Comparison of ENCODE assay signal across 16 cellular contexts in the genomic region with DNA sequence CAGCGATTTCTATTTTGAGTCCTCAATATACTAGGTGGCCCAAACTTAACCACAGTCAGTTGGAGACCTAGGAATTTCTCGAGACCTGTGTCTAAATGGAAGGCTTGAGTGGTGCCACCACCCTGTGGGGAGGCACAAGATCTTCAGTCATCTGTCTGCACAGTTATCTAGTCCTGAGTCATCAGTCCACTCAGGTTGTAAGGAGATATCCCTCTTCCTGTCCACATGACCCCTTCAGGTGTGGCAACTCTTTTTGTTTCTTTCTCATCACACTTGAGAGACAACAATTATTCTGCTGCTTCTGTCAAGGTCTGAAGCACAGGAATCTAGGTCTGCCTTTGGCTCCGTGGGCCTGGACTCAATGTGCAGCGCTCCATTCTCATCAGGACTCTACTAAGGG.
"Had no signal": no experiment of that assay in that cellular context is flagged by ENCODE, and none has a peak within 500 bp of the region (broad histone marks: within the 10 kb centered on the region; RNA-seq: fewer than 3 reads in every experiment).

No MANE protein-coding gene starts in this region.

- H3K27me3 Mint-ChIP-seq: activated CD4-positive, alpha-beta memory T cell treated with anti-CD3 and anti-CD28 coated beads, Interleukin-2, amount 10 ng/mL, durations not matched to agents 7 days and 5 days had no signal

- H3K4me1 Mint-ChIP-seq: activated CD4-positive, alpha-beta memory T cell treated with anti-CD3 and anti-CD28 coated beads, Interleukin-2, amount 10 ng/mL, durations not matched to agents 7 days and 5 days; activated naive CD8-positive, alpha-beta T cell treated with anti-CD3 and anti-CD28 coated beads, Interleukin-2, amount 10 ng/mL, durations not matched to agents 7 days and 5 days; naive thymus-derived CD8-positive, alpha-beta T cell had no signal

- H3K4me3 Mint-ChIP-seq: activated CD4-positive, alpha-beta memory T cell treated with anti-CD3 and anti-CD28 coated beads, Interleukin-2, amount 10 ng/mL, durations not matched to agents 7 days and 5 days; activated naive CD8-positive, alpha-beta T cell treated with anti-CD3 and anti-CD28 coated beads, Interleukin-2, amount 10 ng/mL, durations not matched to agents 7 days and 5 days; activated T-cell treated with anti-CD3 and anti-CD28 coated beads, Interleukin-2, amount 50 U/mL, for 72 hours; naive thymus-derived CD8-positive, alpha-beta T cell had no signal

- H3K36me3 Mint-ChIP-seq: activated naive CD8-positive, alpha-beta T cell treated with anti-CD3 and anti-CD28 coated beads, Interleukin-2, amount 10 ng/mL, durations not matched to agents 7 days and 5 days; naive thymus-derived CD8-positive, alpha-beta T cell had no signal

- H3K27ac Mint-ChIP-seq: activated CD4-positive, alpha-beta memory T cell treated with anti-CD3 and anti-CD28 coated beads, Interleukin-2, amount 10 ng/mL, durations not matched to agents 7 days and 5 days; activated naive CD8-positive, alpha-beta T cell treated with anti-CD3 and anti-CD28 coated beads, Interleukin-2, amount 10 ng/mL, durations not matched to agents 7 days and 5 days; activated T-cell treated with anti-CD3 and anti-CD28 coated beads, Interleukin-2, amount 50 U/mL, for 72 hours; naive thymus-derived CD8-positive, alpha-beta T cell had no signal

- ATAC-seq: activated T-cell treated with anti-CD3 and anti-CD28 coated beads, Interleukin-2, amount 50 U/mL, for 72 hours; lower lobe of right lung; naive thymus-derived CD8-positive, alpha-beta T cell had no signal

- H3K27me3 ChIP-seq: neutrophil, right atrium auricular region, thyroid gland, vagina had no signal

- H3K36me3 ChIP-seq: lower lobe of right lung, neutrophil, right atrium auricular region, thyroid gland, vagina had no signal

- DNase-seq: activated CD4-positive, alpha-beta memory T cell treated with anti-CD3 and anti-CD28 coated beads, Interleukin-2, amount 10 ng/mL, durations not matched to agents 7 days and 5 days; activated CD4-positive, alpha-beta T cell treated with anti-CD3 and anti-CD28 coated beads for 1 hour; activated CD8-positive, alpha-beta memory T cell treated with anti-CD3 and anti-CD28 coated beads, Interleukin-2, amount 50 U/mL, for 4 hours; activated gamma-delta T cell treated with Interleukin-2 at 50 U/mL for 16 hours; activated naive CD8-positive, alpha-beta T cell treated with anti-CD3 and anti-CD28 coated beads, Interleukin-2, amount 10 ng/mL, durations not matched to agents 7 days and 5 days; activated T-cell treated with anti-CD3 and anti-CD28 coated beads, Interleukin-2, amount 50 U/mL, for 72 hours; anterior cingulate cortex; hippocampal formation; lower lobe of right lung; naive thymus-derived CD8-positive, alpha-beta T cell; posterior cingulate gyrus; small intestine; thyroid gland had no signal

- H3K9me3 Mint-ChIP-seq: activated CD4-positive, alpha-beta memory T cell treated with anti-CD3 and anti-CD28 coated beads, Interleukin-2, amount 10 ng/mL, durations not matched to agents 7 days and 5 days; activated naive CD8-positive, alpha-beta T cell treated with anti-CD3 and anti-CD28 coated beads, Interleukin-2, amount 10 ng/mL, durations not matched to agents 7 days and 5 days; activated T-cell treated with anti-CD3 and anti-CD28 coated beads, Interleukin-2, amount 50 U/mL, for 72 hours; naive thymus-derived CD8-positive, alpha-beta T cell had no signal

- H3K4me3 ChIP-seq: lower lobe of right lung, right atrium auricular region, thyroid gland, vagina had no signal

- H3K4me1 ChIP-seq: lower lobe of right lung, right atrium auricular region, thyroid gland, vagina had no signal

- H3K27ac ChIP-seq: lower lobe of right lung, neutrophil, right atrium auricular region, thyroid gland, vagina had no signal
